29 cellular contexts compared by ENCODE assay signal in the genomic region with DNA sequence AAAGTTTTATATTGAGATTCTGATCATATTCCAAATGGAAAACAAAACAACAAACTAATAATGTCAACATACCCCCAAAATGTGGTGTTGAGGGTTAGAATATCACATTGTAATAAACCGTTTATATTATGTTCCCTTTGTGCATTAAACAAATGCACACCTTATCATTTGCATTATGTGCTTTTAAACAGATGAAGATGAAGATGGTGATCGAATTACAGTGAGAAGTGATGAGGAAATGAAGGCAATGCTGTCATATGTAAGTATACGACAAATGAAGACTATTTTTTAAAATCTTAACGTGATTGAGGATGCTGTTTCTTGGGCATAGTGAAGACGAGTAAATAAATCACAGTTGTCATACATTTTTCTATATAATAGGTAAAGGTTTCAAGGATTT.
"Had no signal": no experiment of that assay in that cellular context is flagged by ENCODE, and none has a peak within 500 bp of the region (broad histone marks: within the 10 kb centered on the region; RNA-seq: fewer than 3 reads in every experiment).

No MANE protein-coding gene starts in this region.

- H3K27ac Mint-ChIP-seq: T-cell, T-helper 17 cell had no signal

- H3K9me2 ChIP-seq: SK-N-SH had no signal

- H3K27ac ChIP-seq: KMS-11, PC-9, SJSA1 had no signal

- DNase-seq: MV-4-11, NCI-H1048, NCI-H1105, NCI-H1417, NCI-H1436 treated with DMSO at 0.1 percent for 48 hours, NCI-H1694, NCI-H187 treated with DMSO at 0.1 percent for 48 hours, NCI-H2029 treated with DMSO at 0.1 percent for 48 hours, NCI-H2171, NCI-H226, NCI-H446, NCI-H510A, NCI-H524 treated with DMSO at 0.1 percent for 48 hours, NCI-H748 treated with DMSO at 0.1 percent for 48 hours, OCI-M1, PC-9, Right ventricle myocardium superior, RPMI8226, SIG-M5, SK-N-SH, SW 1271, T-cell, T-helper 17 cell had no signal

- H3K4me3 Mint-ChIP-seq: IgD-negative memory B cell, T-cell, T-helper 17 cell had no signal

- H3K4me1 ChIP-seq: SJSA1 had no signal

- H3K27me3 ChIP-seq: SJSA1 had no signal

- H3K4me3 ChIP-seq: K562, PC-9, SJSA1 had no signal

- H3K4me2 ChIP-seq: KMS-11, PC-9, SK-N-SH had no signal

- H3K36me3 ChIP-seq: SJSA1 had no signal

- FAIRE-seq: HTR-8/SVneo, RCC 7860 had no signal

- H2AFZ ChIP-seq: PC-9 had no signal

- H3K27me3 Mint-ChIP-seq: IgD-negative memory B cell, T-cell, T-helper 17 cell had no signal

- ATAC-seq: K562, T-cell, T-helper 17 cell had no signal

- H3K9ac ChIP-seq: KMS-11, SK-N-SH had no signal
